ENCODE assay signal across 8 cellular contexts in the genomic region with DNA sequence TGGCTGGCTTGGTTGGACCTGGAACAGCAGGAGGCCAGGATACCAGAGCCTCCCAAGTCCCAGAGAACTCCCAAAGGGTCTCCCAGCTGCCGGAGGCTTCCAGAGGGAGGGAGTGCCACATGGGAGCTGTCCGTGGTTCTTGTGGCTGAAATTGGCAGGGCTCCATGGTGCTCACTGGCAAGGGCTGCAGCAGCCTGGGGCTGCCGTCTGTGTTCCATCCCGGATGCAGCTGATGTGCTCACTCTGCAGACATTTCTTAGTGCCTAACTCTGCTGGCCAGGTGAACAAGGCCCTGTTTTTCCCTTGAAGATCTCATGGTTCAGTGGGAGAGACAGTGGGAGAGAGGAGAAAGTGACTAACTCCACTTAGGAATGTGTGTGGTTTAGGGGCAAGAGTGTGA.
DNase-seq lines count a peak whose midpoint lies in the region; ATAC-seq, FAIRE-seq and TF ChIP-seq lines count a peak whose summit lies in the region.

No MANE protein-coding gene starts in this region.

- no peak overlapping the region for H3K23ac ChIP-seq in mesendoderm (ENCODE audit: low read length)

- H4K8ac ChIP-seq in mesendoderm (ENCODE audit: low read depth, low read length), result no peak overlapping the region

- H3K27me3 ChIP-seq in bronchial epithelial cell (ENCODE audit: control insufficient read depth, insufficient read depth, low read length) (no peaks in the 10 kb centered on the region), mesendoderm (ENCODE audit: insufficient read depth, low read length, poor library complexity) (no peaks in the 10 kb centered on the region), tibial nerve (peaks cover 0 to 9% of the 10 kb centered on the region in 2 donors)

- WGBS in mesendoderm (ENCODE audit: extremely low coverage, insufficient coverage, low lambda C conversion rate), result no CpG with 5 or more reads among the region's 4 CpGs
- WGBS in tibial nerve, 2 donors, result 0 to 8% methylated on average over 4 of the region's 4 CpGs

- TF ChIP-seq CTCF in bronchial epithelial cell (IDR thresholded peaks at IDR 0.05; ENCODE audit: insufficient read depth, low read length, severe bottlenecking) (no peak), tibial nerve (IDR thresholded peaks at IDR 0.05) (no peak), OCI-LY7 (conservative IDR thresholded peaks at IDR 0.05; ENCODE audit: low read length) (no peak)

- H3K4me1 ChIP-seq in mesendoderm (ENCODE audit: control insufficient read depth, low read depth, low read length) (no peaks in the 10 kb centered on the region), tibial nerve (no peaks in the 10 kb centered on the region), OCI-LY7 (ENCODE audit: insufficient read depth, low read length, poor library complexity, severe bottlenecking) (no peaks in the 10 kb centered on the region)

- no peak for FAIRE-seq in bronchial epithelial cell (lab: Jason Lieb, UNC)

- no peak for TF ChIP-seq RAD21 in Ishikawa (IDR thresholded peaks at IDR 0.05; ENCODE audit: low read depth)

- H3K36me3 ChIP-seq in bronchial epithelial cell (ENCODE audit: control insufficient read depth, insufficient read depth, low read length) (no peaks in the 10 kb centered on the region), mesendoderm (ENCODE audit: control insufficient read depth, insufficient read depth, low read length) (no peaks in the 10 kb centered on the region), tibial nerve (no peaks in the 10 kb centered on the region), OCI-LY7 (ENCODE audit: insufficient read depth, low read length) (no peaks in the 10 kb centered on the region)

- no peak overlapping the region for H3K56ac ChIP-seq in mesendoderm (ENCODE audit: low read length)

- no peaks in the 10 kb centered on the region; the same call in 1 of the 2 replicates for H4K20me1 ChIP-seq in OCI-LY7 (ENCODE audit: insufficient read depth, low read length)

- H3K79me2 ChIP-seq in mesendoderm (ENCODE audit: control insufficient read depth, insufficient read depth, low read length), result no peaks in the 10 kb centered on the region
- H3K79me2 ChIP-seq in OCI-LY7 (ENCODE audit: insufficient read depth, low read depth, low read length), result no peaks in the 10 kb centered on the region

- no peak overlapping the region for H4K5ac ChIP-seq in mesendoderm (ENCODE audit: low read length)

- no peak overlapping the region for H2AK5ac ChIP-seq in mesendoderm (ENCODE audit: low read length)

- peaks cover 0 to 10% (median 0%) of the 10 kb centered on the region in 4 donors for H3K9me3 ChIP-seq in tibial nerve
- no peaks in the 10 kb centered on the region for H3K9me3 ChIP-seq in OCI-LY7 (ENCODE audit: low read length)

- BruUV-seq in OCI-LY7 (replicated peaks; lab: Mats Ljungman, UMichigan), result no TSS peak

- intact Hi-C loops in OCI-LY7 (cut with micrococcal nuclease; ENCODE audit: unreplicated experiment), result no loop called here

- H3K27ac ChIP-seq in mesendoderm (ENCODE audit: low read depth, low read length) (no peak overlapping the region), tibial nerve (no peak overlapping the region), OCI-LY7 (ENCODE audit: low read depth, low read length, poor library complexity, severe bottlenecking) (no peak overlapping the region)

- no peak overlapping the region for H3K9ac ChIP-seq in mesendoderm (ENCODE audit: low read length)

- no peak overlapping the region for H2BK15ac ChIP-seq in mesendoderm (replicated peaks; ENCODE audit: low read depth)

- H3K4ac ChIP-seq in mesendoderm (ENCODE audit: low read depth, low read length), result no peak overlapping the region

- H3K4me3 ChIP-seq in bronchial epithelial cell (ENCODE audit: low read depth, low read length), result no peak overlapping the region
- H3K4me3 ChIP-seq in mesendoderm (ENCODE audit: low read length), result no peak overlapping the region
- H3K4me3 ChIP-seq in tibial nerve, result no peak overlapping the region
- H3K4me3 ChIP-seq in OCI-LY7 (ENCODE audit: low read depth, low read length, poor library complexity, severe bottlenecking), result no peak overlapping the region

- H3K79me1 ChIP-seq in mesendoderm (ENCODE audit: low read length), result no peaks in the 10 kb centered on the region

- no peak for TF ChIP-seq POLR2A in tibial nerve (IDR thresholded peaks at IDR 0.05)

- H3K4me2 ChIP-seq in mesendoderm (ENCODE audit: low read length) (no peak overlapping the region), OCI-LY7 (ENCODE audit: low read length) (no peak overlapping the region)

- H3K18ac ChIP-seq in mesendoderm (ENCODE audit: low read length), result no peak overlapping the region

- CTCF ChIA-PET in OCI-LY7 (lab: Charles Lee; ENCODE audit: unreplicated experiment), result no interaction called here

- ATAC-seq in HG02885 (IDR thresholded peaks at IDR 0.05; ENCODE audit: poor library complexity, unreplicated experiment) (no peak), HG02610 (IDR thresholded peaks at IDR 0.05; ENCODE audit: unreplicated experiment) (no peak)

- no peak overlapping the region for H2AFZ ChIP-seq in OCI-LY7 (ENCODE audit: low read length)

- TF ChIP-seq EP300 in Ishikawa (IDR thresholded peaks at IDR 0.05; ENCODE audit: borderline replicate concordance), result no peak
- TF ChIP-seq EP300 in tibial nerve (IDR thresholded peaks at IDR 0.05), result no peak

- no peak overlapping the region for H2BK5ac ChIP-seq in mesendoderm (ENCODE audit: low read length)

- no peaks in the 10 kb centered on the region for H3K9me2 ChIP-seq in OCI-LY7 (ENCODE audit: insufficient read depth, low read length)

- DNase-seq in COLO829 (ENCODE audit: low spot score) (peak; percentile 51), bronchial epithelial cell (ENCODE audit: low read depth) (peak; percentile 50), mesendoderm (peak; percentile 77), tibial nerve (ENCODE audit: low spot score in 2 of 2) (no peak), OCI-LY7 (ENCODE audit: low spot score) (no peak)

- no peak overlapping the region for H2BK120ac ChIP-seq in mesendoderm (ENCODE audit: low read depth, low read length)

- POLR2A ChIA-PET in OCI-LY7 (lab: Charles Lee), result no interaction called here

TF ChIP-seq in Ishikawa, 13 proteins besides CTCF, POLR2A, EP300 and RAD21:
- TF ChIP-seq NFIC (IDR thresholded peaks at IDR 0.05), result peak; percentile 76
- no peak for TF ChIP-seq TAF1 (IDR thresholded peaks at IDR 0.05; ENCODE audit: low read depth)
- TF ChIP-seq FOXM1 (IDR thresholded peaks at IDR 0.05; ENCODE audit: borderline replicate concordance, low read depth), result no peak
- peak; percentile 89 for TF ChIP-seq REST (IDR thresholded peaks at IDR 0.05; ENCODE audit: low read depth)
- no peak for TF ChIP-seq TCF12 (IDR thresholded peaks at IDR 0.05; ENCODE audit: low read depth)
- no peak for TF ChIP-seq EGR1 (IDR thresholded peaks at IDR 0.05)
- TF ChIP-seq ZBTB7A (IDR thresholded peaks at IDR 0.05; ENCODE audit: low read depth), result no peak
- TF ChIP-seq YY1 (IDR thresholded peaks at IDR 0.05; ENCODE audit: low read depth), result no peak
- TF ChIP-seq CREB1 (IDR thresholded peaks at IDR 0.05; ENCODE audit: low read depth), result no peak
- TF ChIP-seq, protein P1, sequence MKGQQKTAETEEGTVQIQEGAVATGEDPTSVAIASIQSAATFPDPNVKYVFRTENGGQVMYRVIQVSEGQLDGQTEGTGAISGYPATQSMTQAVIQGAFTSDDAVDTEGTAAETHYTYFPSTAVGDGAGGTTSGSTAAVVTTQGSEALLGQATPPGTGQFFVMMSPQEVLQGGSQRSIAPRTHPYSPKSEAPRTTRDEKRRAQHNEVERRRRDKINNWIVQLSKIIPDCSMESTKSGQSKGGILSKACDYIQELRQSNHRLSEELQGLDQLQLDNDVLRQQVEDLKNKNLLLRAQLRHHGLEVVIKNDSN (IDR thresholded peaks at IDR 0.05), result no peak

Comparison
In these comparisons a context has a peak if more than half of its experiments do, and no peak if none do; other contexts are left out.
1. DNase-seq: peak in COLO829 (single experiment), bronchial epithelial cell (single experiment) and mesendoderm (single experiment); none in tibial nerve (0 of 2) and OCI-LY7 (single experiment).